ENCODE assay signal across 18 cellular contexts in genomic region chr9:77454668-77455067, GRCh38.
DNase-seq lines count a peak whose midpoint lies in the region; ATAC-seq and TF ChIP-seq lines count a peak whose summit lies in the region.
"Had no signal": no experiment of that assay in that cellular context is flagged by ENCODE, and none has a peak within 500 bp of the region (broad histone marks: within the 10 kb centered on the region; RNA-seq: fewer than 3 reads in every experiment).

No MANE protein-coding gene starts in this region.

- H3K4me1 ChIP-seq in Karpas-422 (ENCODE audit: low read length) (peaks cover 22% of the 10 kb centered on the region), neutrophil (ENCODE audit: control insufficient read depth in 1 of 2, insufficient read depth in 1 of 2, low read depth in 1 of 2, low read length in 1 of 2) (peaks cover 16 to 22% of the 10 kb centered on the region in 2 experiments)
- H3K4me1 ChIP-seq: BLaER1, Caco-2 had no signal

- no peak overlapping the region for H3K27ac ChIP-seq in Karpas-422 (ENCODE audit: low read length)
- peak overlapping the region; percentile 6 for H3K27ac ChIP-seq in neutrophil
- H3K27ac ChIP-seq: BLaER1 had no signal

- H3K9me3 ChIP-seq in Karpas-422 (ENCODE audit: low read length), result no peaks in the 10 kb centered on the region
- no peaks in the 10 kb centered on the region for H3K9me3 ChIP-seq in neutrophil
- H3K9me3 ChIP-seq: BLaER1, Caco-2, MG63, transverse colon had no signal

- in situ Hi-C loops in GM13977 (cut with MboI; ENCODE audit: low pct_unique_long_range_greater_than_20kb, low sequenced_read_pairs, unreplicated experiment), result loop anchor here (25.0 kb wide), 1 partner anchor 283 kb away; no protein-coding TSS in a partner anchor

- H3K27me3 ChIP-seq in Karpas-422 (ENCODE audit: low read length) (no peaks in the 10 kb centered on the region), neutrophil (no peaks in the 10 kb centered on the region)
- H3K27me3 ChIP-seq: BLaER1, MG63, transverse colon had no signal

- no peak for TF ChIP-seq CTCF in choroid plexus epithelial cell (conservative IDR thresholded peaks at IDR 0.05; ENCODE audit: low read depth, low read length)
- TF ChIP-seq CTCF in neutrophil (IDR thresholded peaks at IDR 0.05), result no peak
- TF ChIP-seq CTCF in GM13977 (IDR thresholded peaks at IDR 0.05; ENCODE audit: extremely low read depth, insufficient read depth, missing control alignments), result no peak

- H3K4me2 ChIP-seq in Karpas-422 (ENCODE audit: low read depth, low read length, poor library complexity, severe bottlenecking), result no peak overlapping the region
- H3K4me2 ChIP-seq: BLaER1 had no signal

- H3K9me2 ChIP-seq in Karpas-422 (replicated peaks; ENCODE audit: insufficient read depth, low read length), result no peaks in the 10 kb centered on the region

- no peaks in the 10 kb centered on the region for H3K79me2 ChIP-seq in Karpas-422 (ENCODE audit: low read length)

- no peaks in the 10 kb centered on the region for H4K20me1 ChIP-seq in Karpas-422 (ENCODE audit: insufficient read depth, low read depth, low read length)
- H4K20me1 ChIP-seq: BLaER1 had no signal

- H3K9ac ChIP-seq in Karpas-422 (ENCODE audit: low read length), result no peak overlapping the region
- H3K9ac ChIP-seq: BLaER1 had no signal

- no peak overlapping the region for H3K4me3 ChIP-seq in Karpas-422 (ENCODE audit: low read length)
- no peak overlapping the region for H3K4me3 ChIP-seq in choroid plexus epithelial cell (ENCODE audit: low read depth, low read length)
- no peak overlapping the region for H3K4me3 ChIP-seq in neutrophil (ENCODE audit: low read depth in 1 of 2, low read length in 1 of 2)
- H3K4me3 ChIP-seq: BLaER1, MG63, transverse colon had no signal

- peak; percentile 79 for DNase-seq in EH (ENCODE audit: low read depth)
- no peak for DNase-seq in Karpas-422
- DNase-seq in choroid plexus epithelial cell (ENCODE audit: low read depth), result peak; percentile 71
- DNase-seq in stimulated activated naive CD4-positive, alpha-beta T cell (lab: John Stamatoyannopoulos, UW), result no peak
- no peak for DNase-seq in ureter (ENCODE audit: low spot score)
- DNase-seq in GM13977 (ENCODE audit: low spot score), result no peak
- DNase-seq: activated CD4-positive, alpha-beta T cell treated with anti-CD3 and anti-CD28 coated beads for 1 hour; aorta; cerebellar nuclear complex; glutamatergic neuron; MG63; NCI-H1436; retina had no signal

- H3K36me3 ChIP-seq in Karpas-422 (ENCODE audit: insufficient read depth, low read length), result no peaks in the 10 kb centered on the region
- no peaks in the 10 kb centered on the region for H3K36me3 ChIP-seq in neutrophil
- H3K36me3 ChIP-seq: BLaER1, MG63, transverse colon had no signal

- peak overlapping the region; percentile 76 for H2AFZ ChIP-seq in Karpas-422 (ENCODE audit: low read length)

- ATAC-seq in HG02840 (IDR thresholded peaks at IDR 0.05; ENCODE audit: low FRiP score, unreplicated experiment), result no peak

Comparison
In these comparisons a context has a peak if more than half of its experiments do, and no peak if none do; other contexts are left out.
1. DNase-seq: peak in EH (single experiment) and choroid plexus epithelial cell (single experiment); none in Karpas-422 (single experiment), stimulated activated naive CD4-positive, alpha-beta T cell (0 of 6), ureter (single experiment) and GM13977 (single experiment).